ENCODE assay signal across 1 cellular context in the genomic region with DNA sequence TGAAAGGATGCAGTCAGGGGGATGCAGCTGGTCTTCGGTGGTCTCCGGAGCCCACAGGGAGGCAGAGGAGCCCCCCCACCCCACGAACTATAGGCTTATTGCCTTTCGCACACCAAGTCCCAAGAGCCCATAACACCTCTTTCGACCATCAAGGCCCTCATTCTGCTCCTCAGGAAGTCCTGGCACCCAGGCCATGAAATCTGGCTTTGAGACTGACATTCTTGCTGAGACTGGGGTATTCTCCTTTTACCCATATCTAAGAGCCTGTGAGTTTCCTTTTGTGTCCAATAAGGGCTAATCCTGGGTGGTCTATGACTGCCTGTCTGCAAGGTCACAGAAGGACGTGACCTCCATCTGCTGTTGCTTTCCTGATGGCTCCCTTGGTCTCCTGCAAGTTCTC.
TF ChIP-seq lines count a peak whose summit lies in the region.

No MANE protein-coding gene starts in this region.

TF ChIP-seq in IMR-90, 13 proteins besides CTCF, POLR2A, EP300 and RAD21:
- TF ChIP-seq RCOR1 (IDR thresholded peaks at IDR 0.05; ENCODE audit: insufficient replicate concordance, low read length) (no peak), MAFK (IDR thresholded peaks at IDR 0.05; ENCODE audit: low read depth, low read length) (no peak), NFE2L2 (IDR thresholded peaks at IDR 0.05; ENCODE audit: low read depth, low read length) (no peak), MXI1 (IDR thresholded peaks at IDR 0.05; ENCODE audit: borderline replicate concordance, low read depth, low read length) (no peak), RFX5 (IDR thresholded peaks at IDR 0.05; ENCODE audit: low read depth, low read length) (no peak), FOS (IDR thresholded peaks at IDR 0.05; ENCODE audit: low read depth, low read length) (no peak), BHLHE40 (IDR thresholded peaks at IDR 0.05; ENCODE audit: low read depth, low read length) (no peak), CEBPB (IDR thresholded peaks at IDR 0.05; ENCODE audit: low read depth, low read length) (no peak), MAZ (IDR thresholded peaks at IDR 0.05; ENCODE audit: borderline replicate concordance, low read depth, low read length) (no peak)
- TF ChIP-seq, protein P1, sequence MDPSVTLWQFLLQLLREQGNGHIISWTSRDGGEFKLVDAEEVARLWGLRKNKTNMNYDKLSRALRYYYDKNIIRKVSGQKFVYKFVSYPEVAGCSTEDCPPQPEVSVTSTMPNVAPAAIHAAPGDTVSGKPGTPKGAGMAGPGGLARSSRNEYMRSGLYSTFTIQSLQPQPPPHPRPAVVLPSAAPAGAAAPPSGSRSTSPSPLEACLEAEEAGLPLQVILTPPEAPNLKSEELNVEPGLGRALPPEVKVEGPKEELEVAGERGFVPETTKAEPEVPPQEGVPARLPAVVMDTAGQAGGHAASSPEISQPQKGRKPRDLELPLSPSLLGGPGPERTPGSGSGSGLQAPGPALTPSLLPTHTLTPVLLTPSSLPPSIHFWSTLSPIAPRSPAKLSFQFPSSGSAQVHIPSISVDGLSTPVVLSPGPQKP (IDR thresholded peaks at IDR 0.05; ENCODE audit: borderline replicate concordance, low read depth, low read length) = no peak
TF ChIP-seq in IMR-90: peak in this region for 0.
